Comparison of ENCODE assay signal across 1 cellular context in the genomic region with DNA sequence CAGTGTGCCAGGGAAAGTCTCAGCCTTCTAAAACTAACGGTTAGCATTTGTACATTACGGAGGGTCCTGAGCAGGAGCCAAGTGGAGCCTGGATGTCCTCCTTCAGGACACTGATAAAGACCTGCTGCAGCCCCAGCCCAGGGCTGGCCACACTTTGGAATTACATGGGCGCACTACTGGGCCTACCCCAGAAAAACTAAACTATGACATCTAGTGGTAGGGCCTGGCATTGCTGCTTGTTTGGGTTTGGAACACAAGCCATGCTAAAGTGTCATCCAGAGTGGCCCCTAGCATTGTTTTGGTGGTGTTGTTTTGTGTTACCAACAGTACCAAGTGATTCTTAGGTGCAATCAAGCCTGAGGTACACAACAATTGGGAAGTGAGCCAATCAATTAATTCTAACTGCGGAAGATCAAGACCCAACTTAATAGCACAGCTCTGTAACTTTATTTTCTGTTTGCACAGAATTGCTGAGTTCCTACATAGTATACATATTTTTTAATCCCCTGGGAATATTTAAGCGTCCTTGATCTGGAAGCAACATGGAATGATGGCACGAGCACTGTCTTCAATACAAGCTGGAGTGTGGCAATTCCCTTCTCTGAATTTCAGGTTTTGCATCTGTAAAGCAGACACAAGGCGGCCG.
TF ChIP-seq lines count a peak whose summit lies in the region.

No MANE protein-coding gene starts in this region.

TF ChIP-seq in HepG2, 621 proteins besides CTCF, POLR2A, EP300 and RAD21 (continued from another document and continues in another):
- TF ChIP-seq HIVEP1 (CRISPR knock-in tag; IDR thresholded peaks at IDR 0.05) (no peak), EED (CRISPR knock-in tag; IDR thresholded peaks at IDR 0.05) (no peak), NONO (IDR thresholded peaks at IDR 0.05) (no peak), NONO (CRISPR knock-in tag; conservative IDR thresholded peaks at IDR 0.05) (no peak), KDM3A (CRISPR knock-in tag; IDR thresholded peaks at IDR 0.05; ENCODE audit: low read depth) (no peak), SMC3 (IDR thresholded peaks at IDR 0.05; ENCODE audit: low read length) (peak; percentile 99), XBP1 (CRISPR knock-in tag; IDR thresholded peaks at IDR 0.05) (no peak), ZFYVE20 (CRISPR knock-in tag; IDR thresholded peaks at IDR 0.05; ENCODE audit: borderline replicate concordance, low read depth) (no peak), ARNT2 (CRISPR knock-in tag; IDR thresholded peaks at IDR 0.05; ENCODE audit: low read depth) (no peak), SPEN (CRISPR knock-in tag; IDR thresholded peaks at IDR 0.05; ENCODE audit: low read depth) (peak; percentile 28; the same call in 1 of the 2 replicates), ZNF589 (CRISPR knock-in tag; conservative IDR thresholded peaks at IDR 0.05) (no peak), XRCC5 (optimal IDR thresholded peaks at IDR 0.05; ENCODE audit: low read length) (peak; percentile 21), ZNF350 (CRISPR knock-in tag; IDR thresholded peaks at IDR 0.05; ENCODE audit: borderline replicate concordance, low read depth) (0 out of 2 replicates have a peak, but pooled peaks have one; percentile 24), DPF2 (CRISPR knock-in tag; IDR thresholded peaks at IDR 0.05; ENCODE audit: borderline replicate concordance, low read depth) (no peak), ZFP36 (IDR thresholded peaks at IDR 0.05; ENCODE audit: borderline replicate concordance, low read depth, low read length, partially characterized antibody) (no peak), ZNF850 (CRISPR knock-in tag; conservative IDR thresholded peaks at IDR 0.05) (no peak), ZFX (CRISPR knock-in tag; IDR thresholded peaks at IDR 0.05; ENCODE audit: low read depth) (peak; percentile 38; the same call in 1 of the 2 replicates), KMT2B (CRISPR knock-in tag; IDR thresholded peaks at IDR 0.05) (no peak), ZNF724P (CRISPR knock-in tag; IDR thresholded peaks at IDR 0.05; ENCODE audit: borderline replicate concordance) (no peak), MIXL1 (CRISPR knock-in tag; IDR thresholded peaks at IDR 0.05) (peak; percentile 77; the same call in 1 of the 2 replicates), ZNF891 (CRISPR knock-in tag; IDR thresholded peaks at IDR 0.05) (no peak), ZNF768 (CRISPR knock-in tag; IDR thresholded peaks at IDR 0.05) (no peak)
- TF ChIP-seq, protein P1, sequence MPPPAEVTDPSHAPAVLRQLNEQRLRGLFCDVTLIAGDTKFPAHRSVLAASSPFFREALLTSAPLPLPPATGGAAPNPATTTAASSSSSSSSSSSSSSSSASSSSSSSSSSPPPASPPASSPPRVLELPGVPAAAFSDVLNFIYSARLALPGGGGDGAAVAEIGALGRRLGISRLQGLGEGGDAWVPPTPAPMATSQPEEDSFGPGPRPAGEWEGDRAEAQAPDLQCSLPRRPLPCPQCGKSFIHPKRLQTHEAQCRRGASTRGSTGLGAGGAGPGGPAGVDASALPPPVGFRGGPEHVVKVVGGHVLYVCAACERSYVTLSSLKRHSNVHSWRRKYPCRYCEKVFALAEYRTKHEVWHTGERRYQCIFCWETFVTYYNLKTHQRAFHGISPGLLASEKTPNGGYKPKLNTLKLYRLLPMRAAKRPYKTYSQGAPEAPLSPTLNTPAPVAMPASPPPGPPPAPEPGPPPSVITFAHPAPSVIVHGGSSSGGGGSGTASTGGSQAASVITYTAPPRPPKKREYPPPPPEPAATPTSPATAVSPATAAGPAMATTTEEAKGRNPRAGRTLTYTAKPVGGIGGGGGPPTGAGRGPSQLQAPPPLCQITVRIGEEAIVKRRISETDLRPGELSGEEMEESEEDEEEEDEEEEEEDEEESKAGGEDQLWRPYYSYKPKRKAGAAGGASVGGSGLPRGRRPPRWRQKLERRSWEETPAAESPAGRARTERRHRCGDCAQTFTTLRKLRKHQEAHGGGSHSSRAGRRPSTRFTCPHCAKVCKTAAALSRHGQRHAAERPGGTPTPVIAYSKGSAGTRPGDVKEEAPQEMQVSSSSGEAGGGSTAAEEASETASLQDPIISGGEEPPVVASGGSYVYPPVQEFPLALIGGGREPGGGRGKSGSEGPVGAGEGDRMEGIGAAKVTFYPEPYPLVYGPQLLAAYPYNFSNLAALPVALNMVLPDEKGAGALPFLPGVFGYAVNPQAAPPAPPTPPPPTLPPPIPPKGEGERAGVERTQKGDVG (CRISPR knock-in tag; IDR thresholded peaks at IDR 0.05; ENCODE audit: borderline replicate concordance), result peak; percentile 93
- TF ChIP-seq, protein P2, sequence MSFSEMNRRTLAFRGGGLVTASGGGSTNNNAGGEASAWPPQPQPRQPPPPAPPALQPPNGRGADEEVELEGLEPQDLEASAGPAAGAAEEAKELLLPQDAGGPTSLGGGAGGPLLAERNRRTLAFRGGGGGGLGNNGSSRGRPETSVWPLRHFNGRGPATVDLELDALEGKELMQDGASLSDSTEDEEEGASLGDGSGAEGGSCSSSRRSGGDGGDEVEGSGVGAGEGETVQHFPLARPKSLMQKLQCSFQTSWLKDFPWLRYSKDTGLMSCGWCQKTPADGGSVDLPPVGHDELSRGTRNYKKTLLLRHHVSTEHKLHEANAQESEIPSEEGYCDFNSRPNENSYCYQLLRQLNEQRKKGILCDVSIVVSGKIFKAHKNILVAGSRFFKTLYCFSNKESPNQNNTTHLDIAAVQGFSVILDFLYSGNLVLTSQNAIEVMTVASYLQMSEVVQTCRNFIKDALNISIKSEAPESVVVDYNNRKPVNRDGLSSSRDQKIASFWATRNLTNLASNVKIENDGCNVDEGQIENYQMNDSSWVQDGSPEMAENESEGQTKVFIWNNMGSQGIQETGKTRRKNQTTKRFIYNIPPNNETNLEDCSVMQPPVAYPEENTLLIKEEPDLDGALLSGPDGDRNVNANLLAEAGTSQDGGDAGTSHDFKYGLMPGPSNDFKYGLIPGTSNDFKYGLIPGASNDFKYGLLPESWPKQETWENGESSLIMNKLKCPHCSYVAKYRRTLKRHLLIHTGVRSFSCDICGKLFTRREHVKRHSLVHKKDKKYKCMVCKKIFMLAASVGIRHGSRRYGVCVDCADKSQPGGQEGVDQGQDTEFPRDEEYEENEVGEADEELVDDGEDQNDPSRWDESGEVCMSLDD (CRISPR knock-in tag; IDR thresholded peaks at IDR 0.05; ENCODE audit: borderline replicate concordance), result no peak
- TF ChIP-seq, protein P3, sequence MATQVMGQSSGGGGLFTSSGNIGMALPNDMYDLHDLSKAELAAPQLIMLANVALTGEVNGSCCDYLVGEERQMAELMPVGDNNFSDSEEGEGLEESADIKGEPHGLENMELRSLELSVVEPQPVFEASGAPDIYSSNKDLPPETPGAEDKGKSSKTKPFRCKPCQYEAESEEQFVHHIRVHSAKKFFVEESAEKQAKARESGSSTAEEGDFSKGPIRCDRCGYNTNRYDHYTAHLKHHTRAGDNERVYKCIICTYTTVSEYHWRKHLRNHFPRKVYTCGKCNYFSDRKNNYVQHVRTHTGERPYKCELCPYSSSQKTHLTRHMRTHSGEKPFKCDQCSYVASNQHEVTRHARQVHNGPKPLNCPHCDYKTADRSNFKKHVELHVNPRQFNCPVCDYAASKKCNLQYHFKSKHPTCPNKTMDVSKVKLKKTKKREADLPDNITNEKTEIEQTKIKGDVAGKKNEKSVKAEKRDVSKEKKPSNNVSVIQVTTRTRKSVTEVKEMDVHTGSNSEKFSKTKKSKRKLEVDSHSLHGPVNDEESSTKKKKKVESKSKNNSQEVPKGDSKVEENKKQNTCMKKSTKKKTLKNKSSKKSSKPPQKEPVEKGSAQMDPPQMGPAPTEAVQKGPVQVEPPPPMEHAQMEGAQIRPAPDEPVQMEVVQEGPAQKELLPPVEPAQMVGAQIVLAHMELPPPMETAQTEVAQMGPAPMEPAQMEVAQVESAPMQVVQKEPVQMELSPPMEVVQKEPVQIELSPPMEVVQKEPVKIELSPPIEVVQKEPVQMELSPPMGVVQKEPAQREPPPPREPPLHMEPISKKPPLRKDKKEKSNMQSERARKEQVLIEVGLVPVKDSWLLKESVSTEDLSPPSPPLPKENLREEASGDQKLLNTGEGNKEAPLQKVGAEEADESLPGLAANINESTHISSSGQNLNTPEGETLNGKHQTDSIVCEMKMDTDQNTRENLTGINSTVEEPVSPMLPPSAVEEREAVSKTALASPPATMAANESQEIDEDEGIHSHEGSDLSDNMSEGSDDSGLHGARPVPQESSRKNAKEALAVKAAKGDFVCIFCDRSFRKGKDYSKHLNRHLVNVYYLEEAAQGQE (IDR thresholded peaks at IDR 0.05; ENCODE audit: borderline replicate concordance in 1 of 2, low read depth in 1 of 2, low read length in 2 of 2), result no peak
- TF ChIP-seq, protein P4, sequence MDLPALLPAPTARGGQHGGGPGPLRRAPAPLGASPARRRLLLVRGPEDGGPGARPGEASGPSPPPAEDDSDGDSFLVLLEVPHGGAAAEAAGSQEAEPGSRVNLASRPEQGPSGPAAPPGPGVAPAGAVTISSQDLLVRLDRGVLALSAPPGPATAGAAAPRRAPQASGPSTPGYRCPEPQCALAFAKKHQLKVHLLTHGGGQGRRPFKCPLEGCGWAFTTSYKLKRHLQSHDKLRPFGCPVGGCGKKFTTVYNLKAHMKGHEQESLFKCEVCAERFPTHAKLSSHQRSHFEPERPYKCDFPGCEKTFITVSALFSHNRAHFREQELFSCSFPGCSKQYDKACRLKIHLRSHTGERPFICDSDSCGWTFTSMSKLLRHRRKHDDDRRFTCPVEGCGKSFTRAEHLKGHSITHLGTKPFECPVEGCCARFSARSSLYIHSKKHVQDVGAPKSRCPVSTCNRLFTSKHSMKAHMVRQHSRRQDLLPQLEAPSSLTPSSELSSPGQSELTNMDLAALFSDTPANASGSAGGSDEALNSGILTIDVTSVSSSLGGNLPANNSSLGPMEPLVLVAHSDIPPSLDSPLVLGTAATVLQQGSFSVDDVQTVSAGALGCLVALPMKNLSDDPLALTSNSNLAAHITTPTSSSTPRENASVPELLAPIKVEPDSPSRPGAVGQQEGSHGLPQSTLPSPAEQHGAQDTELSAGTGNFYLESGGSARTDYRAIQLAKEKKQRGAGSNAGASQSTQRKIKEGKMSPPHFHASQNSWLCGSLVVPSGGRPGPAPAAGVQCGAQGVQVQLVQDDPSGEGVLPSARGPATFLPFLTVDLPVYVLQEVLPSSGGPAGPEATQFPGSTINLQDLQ (CRISPR knock-in tag; IDR thresholded peaks at IDR 0.05), result no peak
- TF ChIP-seq, protein P5, sequence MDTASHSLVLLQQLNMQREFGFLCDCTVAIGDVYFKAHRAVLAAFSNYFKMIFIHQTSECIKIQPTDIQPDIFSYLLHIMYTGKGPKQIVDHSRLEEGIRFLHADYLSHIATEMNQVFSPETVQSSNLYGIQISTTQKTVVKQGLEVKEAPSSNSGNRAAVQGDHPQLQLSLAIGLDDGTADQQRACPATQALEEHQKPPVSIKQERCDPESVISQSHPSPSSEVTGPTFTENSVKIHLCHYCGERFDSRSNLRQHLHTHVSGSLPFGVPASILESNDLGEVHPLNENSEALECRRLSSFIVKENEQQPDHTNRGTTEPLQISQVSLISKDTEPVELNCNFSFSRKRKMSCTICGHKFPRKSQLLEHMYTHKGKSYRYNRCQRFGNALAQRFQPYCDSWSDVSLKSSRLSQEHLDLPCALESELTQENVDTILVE (CRISPR knock-in tag; IDR thresholded peaks at IDR 0.05), result no peak; the same call in 1 of the 2 replicates
- TF ChIP-seq, protein P6, sequence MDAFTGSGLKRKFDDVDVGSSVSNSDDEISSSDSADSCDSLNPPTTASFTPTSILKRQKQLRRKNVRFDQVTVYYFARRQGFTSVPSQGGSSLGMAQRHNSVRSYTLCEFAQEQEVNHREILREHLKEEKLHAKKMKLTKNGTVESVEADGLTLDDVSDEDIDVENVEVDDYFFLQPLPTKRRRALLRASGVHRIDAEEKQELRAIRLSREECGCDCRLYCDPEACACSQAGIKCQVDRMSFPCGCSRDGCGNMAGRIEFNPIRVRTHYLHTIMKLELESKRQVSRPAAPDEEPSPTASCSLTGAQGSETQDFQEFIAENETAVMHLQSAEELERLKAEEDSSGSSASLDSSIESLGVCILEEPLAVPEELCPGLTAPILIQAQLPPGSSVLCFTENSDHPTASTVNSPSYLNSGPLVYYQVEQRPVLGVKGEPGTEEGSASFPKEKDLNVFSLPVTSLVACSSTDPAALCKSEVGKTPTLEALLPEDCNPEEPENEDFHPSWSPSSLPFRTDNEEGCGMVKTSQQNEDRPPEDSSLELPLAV (CRISPR knock-in tag; conservative IDR thresholded peaks at IDR 0.05; ENCODE audit: low read depth), result no peak
- TF ChIP-seq, protein P7, sequence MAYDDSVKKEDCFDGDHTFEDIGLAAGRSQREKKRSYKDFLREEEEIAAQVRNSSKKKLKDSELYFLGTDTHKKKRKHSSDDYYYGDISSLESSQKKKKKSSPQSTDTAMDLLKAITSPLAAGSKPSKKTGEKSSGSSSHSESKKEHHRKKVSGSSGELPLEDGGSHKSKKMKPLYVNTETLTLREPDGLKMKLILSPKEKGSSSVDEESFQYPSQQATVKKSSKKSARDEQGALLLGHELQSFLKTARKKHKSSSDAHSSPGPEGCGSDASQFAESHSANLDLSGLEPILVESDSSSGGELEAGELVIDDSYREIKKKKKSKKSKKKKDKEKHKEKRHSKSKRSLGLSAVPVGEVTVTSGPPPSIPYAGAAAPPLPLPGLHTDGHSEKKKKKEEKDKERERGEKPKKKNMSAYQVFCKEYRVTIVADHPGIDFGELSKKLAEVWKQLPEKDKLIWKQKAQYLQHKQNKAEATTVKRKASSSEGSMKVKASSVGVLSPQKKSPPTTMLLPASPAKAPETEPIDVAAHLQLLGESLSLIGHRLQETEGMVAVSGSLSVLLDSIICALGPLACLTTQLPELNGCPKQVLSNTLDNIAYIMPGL (CRISPR knock-in tag; IDR thresholded peaks at IDR 0.05; ENCODE audit: borderline replicate concordance in 1 of 2, low read depth in 1 of 2), result peak; percentile 60 to 62; a peak in 3 of 4 replicates
- TF ChIP-seq, protein P8, sequence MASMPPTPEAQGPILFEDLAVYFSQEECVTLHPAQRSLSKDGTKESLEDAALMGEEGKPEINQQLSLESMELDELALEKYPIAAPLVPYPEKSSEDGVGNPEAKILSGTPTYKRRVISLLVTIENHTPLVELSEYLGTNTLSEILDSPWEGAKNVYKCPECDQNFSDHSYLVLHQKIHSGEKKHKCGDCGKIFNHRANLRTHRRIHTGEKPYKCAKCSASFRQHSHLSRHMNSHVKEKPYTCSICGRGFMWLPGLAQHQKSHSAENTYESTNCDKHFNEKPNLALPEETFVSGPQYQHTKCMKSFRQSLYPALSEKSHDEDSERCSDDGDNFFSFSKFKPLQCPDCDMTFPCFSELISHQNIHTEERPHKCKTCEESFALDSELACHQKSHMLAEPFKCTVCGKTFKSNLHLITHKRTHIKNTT (CRISPR knock-in tag; IDR thresholded peaks at IDR 0.05), result no peak
- TF ChIP-seq, protein P9, sequence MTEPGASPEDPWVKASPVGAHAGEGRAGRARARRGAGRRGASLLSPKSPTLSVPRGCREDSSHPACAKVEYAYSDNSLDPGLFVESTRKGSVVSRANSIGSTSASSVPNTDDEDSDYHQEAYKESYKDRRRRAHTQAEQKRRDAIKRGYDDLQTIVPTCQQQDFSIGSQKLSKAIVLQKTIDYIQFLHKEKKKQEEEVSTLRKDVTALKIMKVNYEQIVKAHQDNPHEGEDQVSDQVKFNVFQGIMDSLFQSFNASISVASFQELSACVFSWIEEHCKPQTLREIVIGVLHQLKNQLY (CRISPR knock-in tag; IDR thresholded peaks at IDR 0.05), result no peak
